In genomic region chr5:81631124-81631523, GRCh38 we compare ENCODE assay signal across 8 cellular contexts.
A peak's percentile ranks its signal among the peaks of the same experiment; 100 is the strongest.
DNase-seq lines count a peak whose midpoint lies in the region; ATAC-seq, FAIRE-seq and TF ChIP-seq lines count a peak whose summit lies in the region.

No MANE protein-coding gene starts in this region.

- intact Hi-C loops in activated CD8-positive, alpha-beta T cell treated with anti-CD3 and anti-CD28 coated beads for 36 hours (cut with micrococcal nuclease) = no loop called here

- POLR2A ChIA-PET in activated CD8-positive, alpha-beta T cell treated with anti-CD3 and anti-CD28 coated beads for 36 hours (lab: Charles Lee) = no interaction called here

- H4K20me1 ChIP-seq in BLaER1 treated with 17β-estradiol and CSF1 and Interleukin-3, amounts not matched to agents 10 nM and 100 nM = peaks cover 0 to 19% (median 0%) of the 10 kb centered on the region in 11 experiments; a peak in 1 of 22 replicates
- no peaks in the 10 kb centered on the region for H4K20me1 ChIP-seq in H9 (ENCODE audit: control insufficient read depth, insufficient read depth, insufficient read length)

- H3K4me1 Mint-ChIP-seq in activated CD8-positive, alpha-beta T cell treated with anti-CD3 and anti-CD28 coated beads for 36 hours (ENCODE audit: low read depth) = peaks cover 5% of the 10 kb centered on the region
- H3K4me1 Mint-ChIP-seq in H9 = no peaks in the 10 kb centered on the region

- no peak overlapping the region for H3K18ac ChIP-seq in H9 (ENCODE audit: insufficient read length, low read depth, low read length)

- H2AK5ac ChIP-seq in H9 (ENCODE audit: insufficient read length, low read length) = no peak overlapping the region

- no peaks in the 10 kb centered on the region for H3K79me2 ChIP-seq in H9 (ENCODE audit: insufficient read depth, low read length)

- peak; percentile 55 for ATAC-seq in HG03097 (IDR thresholded peaks at IDR 0.05; ENCODE audit: low FRiP score, unreplicated experiment)
- peak; percentile 70 for ATAC-seq in activated CD8-positive, alpha-beta T cell treated with anti-CD3 and anti-CD28 coated beads for 36 hours

- H3K23me2 ChIP-seq in H9 (ENCODE audit: insufficient read length, low read depth, low read length, poor library complexity, severe bottlenecking) = no peaks in the 10 kb centered on the region

- H3K4me1 ChIP-seq in BLaER1 treated with 17β-estradiol and CSF1 and Interleukin-3, amounts not matched to agents 10 nM and 100 nM = peaks cover 7 to 91% (median 55%) of the 10 kb centered on the region in 10 experiments; a peak in 17 of 20 replicates
- H3K4me1 ChIP-seq in H9 (ENCODE audit: insufficient read depth, low read length) = no peaks in the 10 kb centered on the region

- H4K8ac ChIP-seq in H9 (replicated peaks; ENCODE audit: insufficient read length, low read depth, low read length) = no peak overlapping the region

- no peak overlapping the region for H3K27ac Mint-ChIP-seq in activated CD8-positive, alpha-beta T cell treated with anti-CD3 and anti-CD28 coated beads for 36 hours
- no peak overlapping the region for H3K27ac Mint-ChIP-seq in H9

- H3K4me3 Mint-ChIP-seq in activated CD8-positive, alpha-beta T cell treated with anti-CD3 and anti-CD28 coated beads for 36 hours = no peak overlapping the region
- no peak overlapping the region for H3K4me3 Mint-ChIP-seq in H9

- peaks cover 5% of the 10 kb centered on the region for H3K9me3 Mint-ChIP-seq in activated CD8-positive, alpha-beta T cell treated with anti-CD3 and anti-CD28 coated beads for 36 hours
- H3K9me3 Mint-ChIP-seq in H9 = no peaks in the 10 kb centered on the region

- no peak overlapping the region for H2AFZ ChIP-seq in H9 (ENCODE audit: low read length)

- peaks cover 7 to 38% (median 26%) of the 10 kb centered on the region in 11 experiments; a peak in 19 of 22 replicates for H3K9me3 ChIP-seq in BLaER1 treated with 17β-estradiol and CSF1 and Interleukin-3, amounts not matched to agents 10 nM and 100 nM (replicated peaks in 1 of 11)
- no peaks in the 10 kb centered on the region for H3K9me3 ChIP-seq in H9 (ENCODE audit: control insufficient read depth, low read depth, low read length)

- peak overlapping the region in 3 of 11 experiments; percentile 9 to 37 (median 14); a peak in 5 of 22 replicates for H3K9ac ChIP-seq in BLaER1 treated with 17β-estradiol and CSF1 and Interleukin-3, amounts not matched to agents 10 nM and 100 nM
- H3K9ac ChIP-seq in H9 (ENCODE audit: extremely low read depth, insufficient read length, low read length) = no peak overlapping the region

- H2BK12ac ChIP-seq in H9 (ENCODE audit: insufficient read length, low read depth, low read length) = no peak overlapping the region

- H3K14ac ChIP-seq in H9 (ENCODE audit: insufficient read depth, low read length) = no peak overlapping the region

- no peak overlapping the region for H3K4ac ChIP-seq in H9 (ENCODE audit: low read depth, low read length)

- no peak overlapping the region for H3T11ph ChIP-seq in H9 (ENCODE audit: low read length)

- peak overlapping the region in 10 of 11 experiments; percentile 9 to 80 (median 73); a peak in 18 of 22 replicates for H3K4me2 ChIP-seq in BLaER1 treated with 17β-estradiol and CSF1 and Interleukin-3, amounts not matched to agents 10 nM and 100 nM
- H3K4me2 ChIP-seq in H9 (ENCODE audit: insufficient read depth, insufficient read length, low read length) = no peak overlapping the region

- no peak overlapping the region for H2BK15ac ChIP-seq in H9 (ENCODE audit: low read depth, low read length)

- FAIRE-seq in GM19239 (lab: Jason Lieb, UNC) = peak; percentile 90

- H3K36me3 ChIP-seq in BLaER1 treated with 17β-estradiol and CSF1 and Interleukin-3, amounts not matched to agents 10 nM and 100 nM = peaks cover 22 to 80% (median 32%) of the 10 kb centered on the region in 11 experiments; a peak in 21 of 22 replicates

- H2BK5ac ChIP-seq in H9 (ENCODE audit: insufficient read length, low read length) = no peak overlapping the region

- no peaks in the 10 kb centered on the region for H3K27me3 Mint-ChIP-seq in activated CD8-positive, alpha-beta T cell treated with anti-CD3 and anti-CD28 coated beads for 36 hours
- no peaks in the 10 kb centered on the region for H3K27me3 Mint-ChIP-seq in H9 (ENCODE audit: low read depth)

- H4K5ac ChIP-seq in H9 (ENCODE audit: insufficient read length, low read depth, low read length) = no peak overlapping the region

- CTCF ChIA-PET in activated CD8-positive, alpha-beta T cell treated with anti-CD3 and anti-CD28 coated beads for 36 hours (lab: Charles Lee) = interaction anchor here (0.8 kb wide), 1 partner anchor 43 kb away, joined by 3 read pairs; no protein-coding TSS in a partner anchor

- H3K27ac ChIP-seq in BLaER1 treated with 17β-estradiol and CSF1 and Interleukin-3, amounts not matched to agents 10 nM and 100 nM = peak overlapping the region in 7 of 11 experiments; percentile 11 to 56 (median 35); a peak in 12 of 22 replicates
- no peak overlapping the region for H3K27ac ChIP-seq in H9 (ENCODE audit: insufficient read length, low read depth, low read length)

- TF ChIP-seq CTCF in activated CD8-positive, alpha-beta T cell treated with anti-CD3 and anti-CD28 coated beads for 36 hours (IDR thresholded peaks at IDR 0.05) = no peak
- TF ChIP-seq CTCF in H9 (conservative IDR thresholded peaks at IDR 0.05) = no peak

- no peak overlapping the region for H2BK20ac ChIP-seq in H9 (ENCODE audit: low read depth, low read length, poor library complexity, severe bottlenecking)

- no peak overlapping the region for H2BK120ac ChIP-seq in H9 (ENCODE audit: low read depth, low read length, poor library complexity, severe bottlenecking)

- DNase-seq in GM19239 (ENCODE audit: insufficient read length, low spot score) = peak; percentile 5
- DNase-seq in activated CD8-positive, alpha-beta T cell treated with anti-CD3 and anti-CD28 coated beads for 36 hours = peak; percentile 70
- DNase-seq in SHP77 treated with DMSO at 0.1 percent for 48 hours (lab: John Stamatoyannopoulos, UW) = no peak
- no peak for DNase-seq in DMS114 treated with DMSO at 0.1 percent for 48 hours (lab: John Stamatoyannopoulos, UW; ENCODE audit: unreplicated experiment)
- no peak for DNase-seq in H9
- DNase-seq in NCI-H510A (lab: John Stamatoyannopoulos, UW) = no peak

- H3K4me3 ChIP-seq in BLaER1 treated with 17β-estradiol and CSF1 and Interleukin-3, amounts not matched to agents 10 nM and 100 nM = peak overlapping the region in 3 of 10 experiments; percentile 16 to 27 (median 26); a peak in 3 of 20 replicates

- no peaks in the 10 kb centered on the region for H3K79me1 ChIP-seq in H9 (ENCODE audit: insufficient read depth, low read depth, low read length, poor library complexity, severe bottlenecking)

- no CpG with 5 or more reads among the region's 7 CpGs for whole genome bisulfite sequencing in H9 (ENCODE audit: extremely low coverage, insufficient read length, low lambda C conversion rate)

- H3K56ac ChIP-seq in H9 (ENCODE audit: insufficient read length, low read depth, low read length) = no peak overlapping the region

- H4K91ac ChIP-seq in H9 (ENCODE audit: insufficient read length, low read depth, low read length) = no peak overlapping the region

- no peaks in the 10 kb centered on the region for H3K27me3 ChIP-seq in BLaER1 treated with 17β-estradiol and CSF1 and Interleukin-3, amounts not matched to agents 10 nM and 100 nM
- H3K27me3 ChIP-seq in H9 (ENCODE audit: insufficient read depth, low read length) = no peaks in the 10 kb centered on the region

- H3K23ac ChIP-seq in H9 (ENCODE audit: insufficient read length, low read depth, low read length) = no peak overlapping the region

- H3K36me3 Mint-ChIP-seq in activated CD8-positive, alpha-beta T cell treated with anti-CD3 and anti-CD28 coated beads for 36 hours (ENCODE audit: low read depth) = peaks cover 12% of the 10 kb centered on the region
- H3K36me3 Mint-ChIP-seq in H9 (ENCODE audit: insufficient read depth in 1 of 3, low read depth in 3 of 3) = peaks cover 0 to 5% (median 0%) of the 10 kb centered on the region in 3 experiments; a peak in 1 of 7 replicates

Comparison
In these comparisons a context has a peak if more than half of its experiments do, and no peak if none do; other contexts are left out.
1. DNase-seq: peak in GM19239 (single experiment) and activated CD8-positive, alpha-beta T cell treated with anti-CD3 and anti-CD28 coated beads for 36 hours (single experiment); none in SHP77 treated with DMSO at 0.1 percent for 48 hours (single experiment), DMS114 treated with DMSO at 0.1 percent for 48 hours (single experiment), H9 (single experiment) and NCI-H510A (single experiment).